1 cellular context compared by ENCODE assay signal in the genomic region with DNA sequence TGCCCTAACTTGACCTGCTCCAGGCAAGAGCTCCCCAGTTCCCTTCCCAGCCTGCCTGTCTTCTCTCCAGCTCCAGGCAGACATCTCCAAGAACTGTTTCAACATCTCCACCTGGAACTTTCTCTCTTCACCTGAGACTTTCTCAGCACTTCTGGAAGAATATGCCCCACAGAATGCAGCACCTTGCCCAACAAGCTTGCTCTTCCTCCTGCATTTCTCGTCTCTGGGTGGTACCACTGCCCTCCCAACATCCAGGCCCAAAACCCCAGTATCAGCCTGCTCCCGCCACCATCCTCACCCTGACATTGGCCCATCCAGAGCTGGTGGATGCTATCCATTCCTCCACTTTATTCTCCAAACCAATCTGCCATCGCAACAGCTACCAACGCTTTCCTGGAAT.
TF ChIP-seq lines count a peak whose summit lies in the region.

No MANE protein-coding gene starts in this region.

TF ChIP-seq in IMR-90, 13 proteins besides CTCF, POLR2A, EP300 and RAD21:
- TF ChIP-seq MAZ (IDR thresholded peaks at IDR 0.05; ENCODE audit: borderline replicate concordance, low read depth, low read length) (no peak), FOS (IDR thresholded peaks at IDR 0.05; ENCODE audit: low read depth, low read length) (no peak), SMC3 (IDR thresholded peaks at IDR 0.05; ENCODE audit: low read depth, low read length) (no peak), MAFK (IDR thresholded peaks at IDR 0.05; ENCODE audit: low read depth, low read length) (no peak), BHLHE40 (IDR thresholded peaks at IDR 0.05; ENCODE audit: low read depth, low read length) (no peak), RFX5 (IDR thresholded peaks at IDR 0.05; ENCODE audit: low read depth, low read length) (no peak), NFE2L2 (IDR thresholded peaks at IDR 0.05; ENCODE audit: low read depth, low read length) (no peak), MXI1 (IDR thresholded peaks at IDR 0.05; ENCODE audit: borderline replicate concordance, low read depth, low read length) (no peak), CEBPB (IDR thresholded peaks at IDR 0.05; ENCODE audit: low read depth, low read length) (no peak), CHD1 (IDR thresholded peaks at IDR 0.05; ENCODE audit: low read depth, low read length) (no peak), RCOR1 (IDR thresholded peaks at IDR 0.05; ENCODE audit: insufficient replicate concordance, low read length) (no peak)
- TF ChIP-seq, protein P1, sequence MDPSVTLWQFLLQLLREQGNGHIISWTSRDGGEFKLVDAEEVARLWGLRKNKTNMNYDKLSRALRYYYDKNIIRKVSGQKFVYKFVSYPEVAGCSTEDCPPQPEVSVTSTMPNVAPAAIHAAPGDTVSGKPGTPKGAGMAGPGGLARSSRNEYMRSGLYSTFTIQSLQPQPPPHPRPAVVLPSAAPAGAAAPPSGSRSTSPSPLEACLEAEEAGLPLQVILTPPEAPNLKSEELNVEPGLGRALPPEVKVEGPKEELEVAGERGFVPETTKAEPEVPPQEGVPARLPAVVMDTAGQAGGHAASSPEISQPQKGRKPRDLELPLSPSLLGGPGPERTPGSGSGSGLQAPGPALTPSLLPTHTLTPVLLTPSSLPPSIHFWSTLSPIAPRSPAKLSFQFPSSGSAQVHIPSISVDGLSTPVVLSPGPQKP (IDR thresholded peaks at IDR 0.05; ENCODE audit: borderline replicate concordance, low read depth, low read length): no peak
- TF ChIP-seq, protein P2, sequence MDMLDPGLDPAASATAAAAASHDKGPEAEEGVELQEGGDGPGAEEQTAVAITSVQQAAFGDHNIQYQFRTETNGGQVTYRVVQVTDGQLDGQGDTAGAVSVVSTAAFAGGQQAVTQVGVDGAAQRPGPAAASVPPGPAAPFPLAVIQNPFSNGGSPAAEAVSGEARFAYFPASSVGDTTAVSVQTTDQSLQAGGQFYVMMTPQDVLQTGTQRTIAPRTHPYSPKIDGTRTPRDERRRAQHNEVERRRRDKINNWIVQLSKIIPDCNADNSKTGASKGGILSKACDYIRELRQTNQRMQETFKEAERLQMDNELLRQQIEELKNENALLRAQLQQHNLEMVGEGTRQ (IDR thresholded peaks at IDR 0.05; ENCODE audit: low read depth, low read length): no peak
